Comparison of ENCODE assay signal across 1 cellular context in genomic region chr15:48330855-48331795, GRCh38.
TF ChIP-seq lines count a peak whose summit lies in the region.

Gene DUT (plus strand): TSS chr15:48331429. CDS start chr15:48331516, 87 bp downstream.

TF ChIP-seq in K562, 482 proteins besides CTCF, POLR2A, EP300 and RAD21 (continued from another document and continues in another):
- TF ChIP-seq, protein P1, sequence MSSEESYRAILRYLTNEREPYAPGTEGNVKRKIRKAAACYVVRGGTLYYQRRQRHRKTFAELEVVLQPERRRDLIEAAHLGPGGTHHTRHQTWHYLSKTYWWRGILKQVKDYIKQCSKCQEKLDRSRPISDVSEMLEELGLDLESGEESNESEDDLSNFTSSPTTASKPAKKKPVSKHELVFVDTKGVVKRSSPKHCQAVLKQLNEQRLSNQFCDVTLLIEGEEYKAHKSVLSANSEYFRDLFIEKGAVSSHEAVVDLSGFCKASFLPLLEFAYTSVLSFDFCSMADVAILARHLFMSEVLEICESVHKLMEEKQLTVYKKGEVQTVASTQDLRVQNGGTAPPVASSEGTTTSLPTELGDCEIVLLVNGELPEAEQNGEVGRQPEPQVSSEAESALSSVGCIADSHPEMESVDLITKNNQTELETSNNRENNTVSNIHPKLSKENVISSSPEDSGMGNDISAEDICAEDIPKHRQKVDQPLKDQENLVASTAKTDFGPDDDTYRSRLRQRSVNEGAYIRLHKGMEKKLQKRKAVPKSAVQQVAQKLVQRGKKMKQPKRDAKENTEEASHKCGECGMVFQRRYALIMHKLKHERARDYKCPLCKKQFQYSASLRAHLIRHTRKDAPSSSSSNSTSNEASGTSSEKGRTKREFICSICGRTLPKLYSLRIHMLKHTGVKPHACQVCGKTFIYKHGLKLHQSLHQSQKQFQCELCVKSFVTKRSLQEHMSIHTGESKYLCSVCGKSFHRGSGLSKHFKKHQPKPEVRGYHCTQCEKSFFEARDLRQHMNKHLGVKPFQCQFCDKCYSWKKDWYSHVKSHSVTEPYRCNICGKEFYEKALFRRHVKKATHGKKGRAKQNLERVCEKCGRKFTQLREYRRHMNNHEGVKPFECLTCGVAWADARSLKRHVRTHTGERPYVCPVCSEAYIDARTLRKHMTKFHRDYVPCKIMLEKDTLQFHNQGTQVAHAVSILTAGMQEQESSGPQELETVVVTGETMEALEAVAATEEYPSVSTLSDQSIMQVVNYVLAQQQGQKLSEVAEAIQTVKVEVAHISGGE (CRISPR knock-in tag; IDR thresholded peaks at IDR 0.05), result peak in 1 of 3 experiments; percentile 87; a peak in 3 of 6 replicates
- TF ChIP-seq LARP7 (IDR thresholded peaks at IDR 0.05), result no peak
- TF ChIP-seq ESRRA (IDR thresholded peaks at IDR 0.05; ENCODE audit: borderline replicate concordance, low read depth), result peak; percentile 37; the same call in 1 of the 2 replicates
- TF ChIP-seq LCOR (CRISPR knock-in tag; IDR thresholded peaks at IDR 0.05), result no peak; the same call in 1 of the 2 replicates
- TF ChIP-seq HIVEP1 (CRISPR knock-in tag; IDR thresholded peaks at IDR 0.05), result peak; percentile 90; the same call in 1 of the 2 replicates
- TF ChIP-seq, protein P2, sequence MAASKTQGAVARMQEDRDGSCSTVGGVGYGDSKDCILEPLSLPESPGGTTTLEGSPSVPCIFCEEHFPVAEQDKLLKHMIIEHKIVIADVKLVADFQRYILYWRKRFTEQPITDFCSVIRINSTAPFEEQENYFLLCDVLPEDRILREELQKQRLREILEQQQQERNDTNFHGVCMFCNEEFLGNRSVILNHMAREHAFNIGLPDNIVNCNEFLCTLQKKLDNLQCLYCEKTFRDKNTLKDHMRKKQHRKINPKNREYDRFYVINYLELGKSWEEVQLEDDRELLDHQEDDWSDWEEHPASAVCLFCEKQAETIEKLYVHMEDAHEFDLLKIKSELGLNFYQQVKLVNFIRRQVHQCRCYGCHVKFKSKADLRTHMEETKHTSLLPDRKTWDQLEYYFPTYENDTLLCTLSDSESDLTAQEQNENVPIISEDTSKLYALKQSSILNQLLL (CRISPR knock-in tag; IDR thresholded peaks at IDR 0.05; ENCODE audit: borderline replicate concordance), result no peak
- 0 out of 2 replicates have a peak, but pooled peaks have one; percentile 30 for TF ChIP-seq SAFB (IDR thresholded peaks at IDR 0.05; ENCODE audit: borderline replicate concordance, low read depth, low read length)
- TF ChIP-seq GTF2E2 (tag; IDR thresholded peaks at IDR 0.05), result peak; percentile 93
- TF ChIP-seq MAFG (tag; conservative IDR thresholded peaks at IDR 0.05), result no peak
- no peak for TF ChIP-seq NFE2L1 (tag; IDR thresholded peaks at IDR 0.05; ENCODE audit: borderline replicate concordance, low read depth)
- TF ChIP-seq ZBTB9 (CRISPR knock-in tag; IDR thresholded peaks at IDR 0.05), result peak; percentile 31; the same call in 1 of the 2 replicates
- TF ChIP-seq VEZF1 (CRISPR knock-in tag; IDR thresholded peaks at IDR 0.05), result no peak
- TF ChIP-seq MECOM (CRISPR knock-in tag; IDR thresholded peaks at IDR 0.05), result no peak
- TF ChIP-seq U2AF2 (optimal IDR thresholded peaks at IDR 0.05; ENCODE audit: low read depth, low read length), result no peak
- TF ChIP-seq ZNF133 (CRISPR knock-in tag; IDR thresholded peaks at IDR 0.05), result no peak
- TF ChIP-seq ZC3H11A (IDR thresholded peaks at IDR 0.05; ENCODE audit: low read depth, low read length), result no peak
- TF ChIP-seq, protein P3, sequence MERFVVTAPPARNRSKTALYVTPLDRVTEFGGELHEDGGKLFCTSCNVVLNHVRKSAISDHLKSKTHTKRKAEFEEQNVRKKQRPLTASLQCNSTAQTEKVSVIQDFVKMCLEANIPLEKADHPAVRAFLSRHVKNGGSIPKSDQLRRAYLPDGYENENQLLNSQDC (CRISPR knock-in tag; IDR thresholded peaks at IDR 0.05), result no peak; the same call in 1 of the 2 replicates
- TF ChIP-seq RBM14 (IDR thresholded peaks at IDR 0.05; ENCODE audit: borderline replicate concordance, insufficient read depth, low read depth, low read length), result peak; percentile 30; the same call in 1 of the 2 replicates
- peak; percentile 81 for TF ChIP-seq PHF8 (IDR thresholded peaks at IDR 0.05; ENCODE audit: borderline replicate concordance, low read length)
- no peak for TF ChIP-seq ZNF3 (CRISPR knock-in tag; IDR thresholded peaks at IDR 0.05)
- TF ChIP-seq BMI1 (IDR thresholded peaks at IDR 0.05; ENCODE audit: low read length), result no peak
- no peak for TF ChIP-seq CEBPG (CRISPR knock-in tag; IDR thresholded peaks at IDR 0.05)
- no peak for TF ChIP-seq CEBPG (tag; conservative IDR thresholded peaks at IDR 0.05 in 1 of 2, IDR thresholded peaks at IDR 0.05 in 1 of 2)
- no peak for TF ChIP-seq NELFE (IDR thresholded peaks at IDR 0.05; ENCODE audit: insufficient read depth, insufficient read length)
- TF ChIP-seq, protein P4, sequence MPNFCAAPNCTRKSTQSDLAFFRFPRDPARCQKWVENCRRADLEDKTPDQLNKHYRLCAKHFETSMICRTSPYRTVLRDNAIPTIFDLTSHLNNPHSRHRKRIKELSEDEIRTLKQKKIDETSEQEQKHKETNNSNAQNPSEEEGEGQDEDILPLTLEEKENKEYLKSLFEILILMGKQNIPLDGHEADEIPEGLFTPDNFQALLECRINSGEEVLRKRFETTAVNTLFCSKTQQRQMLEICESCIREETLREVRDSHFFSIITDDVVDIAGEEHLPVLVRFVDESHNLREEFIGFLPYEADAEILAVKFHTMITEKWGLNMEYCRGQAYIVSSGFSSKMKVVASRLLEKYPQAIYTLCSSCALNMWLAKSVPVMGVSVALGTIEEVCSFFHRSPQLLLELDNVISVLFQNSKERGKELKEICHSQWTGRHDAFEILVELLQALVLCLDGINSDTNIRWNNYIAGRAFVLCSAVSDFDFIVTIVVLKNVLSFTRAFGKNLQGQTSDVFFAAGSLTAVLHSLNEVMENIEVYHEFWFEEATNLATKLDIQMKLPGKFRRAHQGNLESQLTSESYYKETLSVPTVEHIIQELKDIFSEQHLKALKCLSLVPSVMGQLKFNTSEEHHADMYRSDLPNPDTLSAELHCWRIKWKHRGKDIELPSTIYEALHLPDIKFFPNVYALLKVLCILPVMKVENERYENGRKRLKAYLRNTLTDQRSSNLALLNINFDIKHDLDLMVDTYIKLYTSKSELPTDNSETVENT (CRISPR knock-in tag; IDR thresholded peaks at IDR 0.05), result no peak
- no peak for TF ChIP-seq ID3 (CRISPR knock-in tag; IDR thresholded peaks at IDR 0.05)
- TF ChIP-seq ID3 (tag; IDR thresholded peaks at IDR 0.05), result peak; percentile 78; the same call in 1 of the 2 replicates
- TF ChIP-seq, protein P5, sequence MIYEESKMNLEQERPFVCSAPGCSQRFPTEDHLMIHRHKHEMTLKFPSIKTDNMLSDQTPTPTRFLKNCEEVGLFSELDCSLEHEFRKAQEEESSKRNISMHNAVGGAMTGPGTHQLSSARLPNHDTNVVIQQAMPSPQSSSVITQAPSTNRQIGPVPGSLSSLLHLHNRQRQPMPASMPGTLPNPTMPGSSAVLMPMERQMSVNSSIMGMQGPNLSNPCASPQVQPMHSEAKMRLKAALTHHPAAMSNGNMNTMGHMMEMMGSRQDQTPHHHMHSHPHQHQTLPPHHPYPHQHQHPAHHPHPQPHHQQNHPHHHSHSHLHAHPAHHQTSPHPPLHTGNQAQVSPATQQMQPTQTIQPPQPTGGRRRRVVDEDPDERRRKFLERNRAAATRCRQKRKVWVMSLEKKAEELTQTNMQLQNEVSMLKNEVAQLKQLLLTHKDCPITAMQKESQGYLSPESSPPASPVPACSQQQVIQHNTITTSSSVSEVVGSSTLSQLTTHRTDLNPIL (CRISPR knock-in tag; IDR thresholded peaks at IDR 0.05), result no peak
- TF ChIP-seq, protein P6, sequence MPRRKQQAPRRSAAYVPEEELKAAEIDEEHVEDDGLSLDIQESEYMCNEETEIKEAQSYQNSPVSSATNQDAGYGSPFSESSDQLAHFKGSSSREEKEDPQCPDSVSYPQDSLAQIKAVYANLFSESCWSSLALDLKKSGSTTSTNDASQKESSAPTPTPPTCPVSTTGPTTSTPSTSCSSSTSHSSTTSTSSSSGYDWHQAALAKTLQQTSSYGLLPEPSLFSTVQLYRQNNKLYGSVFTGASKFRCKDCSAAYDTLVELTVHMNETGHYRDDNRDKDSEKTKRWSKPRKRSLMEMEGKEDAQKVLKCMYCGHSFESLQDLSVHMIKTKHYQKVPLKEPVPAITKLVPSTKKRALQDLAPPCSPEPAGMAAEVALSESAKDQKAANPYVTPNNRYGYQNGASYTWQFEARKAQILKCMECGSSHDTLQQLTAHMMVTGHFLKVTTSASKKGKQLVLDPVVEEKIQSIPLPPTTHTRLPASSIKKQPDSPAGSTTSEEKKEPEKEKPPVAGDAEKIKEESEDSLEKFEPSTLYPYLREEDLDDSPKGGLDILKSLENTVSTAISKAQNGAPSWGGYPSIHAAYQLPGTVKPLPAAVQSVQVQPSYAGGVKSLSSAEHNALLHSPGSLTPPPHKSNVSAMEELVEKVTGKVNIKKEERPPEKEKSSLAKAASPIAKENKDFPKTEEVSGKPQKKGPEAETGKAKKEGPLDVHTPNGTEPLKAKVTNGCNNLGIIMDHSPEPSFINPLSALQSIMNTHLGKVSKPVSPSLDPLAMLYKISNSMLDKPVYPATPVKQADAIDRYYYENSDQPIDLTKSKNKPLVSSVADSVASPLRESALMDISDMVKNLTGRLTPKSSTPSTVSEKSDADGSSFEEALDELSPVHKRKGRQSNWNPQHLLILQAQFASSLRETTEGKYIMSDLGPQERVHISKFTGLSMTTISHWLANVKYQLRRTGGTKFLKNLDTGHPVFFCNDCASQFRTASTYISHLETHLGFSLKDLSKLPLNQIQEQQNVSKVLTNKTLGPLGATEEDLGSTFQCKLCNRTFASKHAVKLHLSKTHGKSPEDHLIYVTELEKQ (CRISPR knock-in tag; IDR thresholded peaks at IDR 0.05), result no peak
- TF ChIP-seq KDM5B (IDR thresholded peaks at IDR 0.05; ENCODE audit: insufficient replicate concordance, low read depth, low read length), result peak; percentile 90
- TF ChIP-seq, protein P7, sequence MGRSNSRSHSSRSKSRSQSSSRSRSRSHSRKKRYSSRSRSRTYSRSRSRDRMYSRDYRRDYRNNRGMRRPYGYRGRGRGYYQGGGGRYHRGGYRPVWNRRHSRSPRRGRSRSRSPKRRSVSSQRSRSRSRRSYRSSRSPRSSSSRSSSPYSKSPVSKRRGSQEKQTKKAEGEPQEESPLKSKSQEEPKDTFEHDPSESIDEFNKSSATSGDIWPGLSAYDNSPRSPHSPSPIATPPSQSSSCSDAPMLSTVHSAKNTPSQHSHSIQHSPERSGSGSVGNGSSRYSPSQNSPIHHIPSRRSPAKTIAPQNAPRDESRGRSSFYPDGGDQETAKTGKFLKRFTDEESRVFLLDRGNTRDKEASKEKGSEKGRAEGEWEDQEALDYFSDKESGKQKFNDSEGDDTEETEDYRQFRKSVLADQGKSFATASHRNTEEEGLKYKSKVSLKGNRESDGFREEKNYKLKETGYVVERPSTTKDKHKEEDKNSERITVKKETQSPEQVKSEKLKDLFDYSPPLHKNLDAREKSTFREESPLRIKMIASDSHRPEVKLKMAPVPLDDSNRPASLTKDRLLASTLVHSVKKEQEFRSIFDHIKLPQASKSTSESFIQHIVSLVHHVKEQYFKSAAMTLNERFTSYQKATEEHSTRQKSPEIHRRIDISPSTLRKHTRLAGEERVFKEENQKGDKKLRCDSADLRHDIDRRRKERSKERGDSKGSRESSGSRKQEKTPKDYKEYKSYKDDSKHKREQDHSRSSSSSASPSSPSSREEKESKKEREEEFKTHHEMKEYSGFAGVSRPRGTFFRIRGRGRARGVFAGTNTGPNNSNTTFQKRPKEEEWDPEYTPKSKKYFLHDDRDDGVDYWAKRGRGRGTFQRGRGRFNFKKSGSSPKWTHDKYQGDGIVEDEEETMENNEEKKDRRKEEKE (IDR thresholded peaks at IDR 0.05; ENCODE audit: borderline replicate concordance in 1 of 2, control insufficient read depth in 1 of 2, low read depth in 2 of 2, low read length in 1 of 2), result no peak
- no peak for TF ChIP-seq FOXA1 (IDR thresholded peaks at IDR 0.05; ENCODE audit: borderline replicate concordance)
- TF ChIP-seq ZNF384 (IDR thresholded peaks at IDR 0.05; ENCODE audit: low read depth, low read length), result no peak
- no peak for TF ChIP-seq ZNF75A (CRISPR knock-in tag; IDR thresholded peaks at IDR 0.05)
- no peak for TF ChIP-seq ATF1 (CRISPR knock-in tag; IDR thresholded peaks at IDR 0.05)
- TF ChIP-seq ATF1 (tag; IDR thresholded peaks at IDR 0.05), result peak; percentile 81
- TF ChIP-seq TEAD1 (CRISPR knock-in tag; IDR thresholded peaks at IDR 0.05), result 0 out of 4 replicates have a peak, but pooled peaks of 1 of the 2 experiments have one; percentile 8
